ENCODE assay signal across 8 cellular contexts in genomic region chr16:56451753-56452689, GRCh38. TPM values are rescaled to one million over a fixed set of nuclear protein-coding genes. Genes with fewer than 3 reads are reported as not detected.
DNase-seq lines count a peak whose midpoint lies in the region; ATAC-seq, FAIRE-seq and TF ChIP-seq lines count a peak whose summit lies in the region.

No MANE protein-coding gene starts in this region.

- H3K4me3 ChIP-seq in AG09309 (ENCODE audit: control insufficient read depth, low read depth, low read length), result peak overlapping the region; percentile 93
- H3K4me3 ChIP-seq in ovary, result peak overlapping the region; percentile 62

- intact Hi-C loops in activated T-helper 2 cell treated with anti-CD3 and anti-CD28 coated beads, Interferon-gamma antibody, Interleukin-2, Interleukin-4, amounts not matched to agents 10 μg/mL and 5 μg/mL and 100 μg/mL, durations not matched to agents 14 hours and 24 hours and 36 hours (cut with micrococcal nuclease), result loop anchor here (1.0 to 5.0 kb wide), 5 partner anchors 27 to 735 kb away; partner anchors contain the start of genes AMFR, BBS2, MT1X and PSME3IP1
- intact Hi-C loops in ovary (cut with DNase I), result no loop called here

- TF ChIP-seq EP300 in ovary (IDR thresholded peaks at IDR 0.05), result no peak

- H3K27ac ChIP-seq in ovary, result peak overlapping the region in 1 of 2 donors; percentile 6

- H3K9me3 ChIP-seq in ovary, result no peaks in the 10 kb centered on the region

- peaks cover 54% of the 10 kb centered on the region for H3K4me1 Mint-ChIP-seq in activated T-helper 2 cell treated with anti-CD3 and anti-CD28 coated beads, Interferon-gamma antibody, Interleukin-2, Interleukin-4, amounts not matched to agents 10 μg/mL and 5 μg/mL and 100 μg/mL, durations not matched to agents 14 hours and 24 hours and 36 hours (ENCODE audit: low read depth)

- H3K27me3 ChIP-seq in ovary, result no peaks in the 10 kb centered on the region

- H3K27ac Mint-ChIP-seq in activated T-helper 2 cell treated with anti-CD3 and anti-CD28 coated beads, Interferon-gamma antibody, Interleukin-2, Interleukin-4, amounts not matched to agents 10 μg/mL and 5 μg/mL and 100 μg/mL, durations not matched to agents 14 hours and 24 hours and 36 hours, result peak overlapping the region; percentile 95

- DNase-seq in AG09309 (ENCODE audit: low read depth) (no peak), GM12892 (ENCODE audit: insufficient read length) (peak; percentile 28), NCI-H1092 (lab: John Stamatoyannopoulos, UW) (peak; percentile 8), glomerular visceral epithelial cell (ENCODE audit: extremely low spot score) (peak; percentile 16), ovary (no peak), NCI-H187 treated with DMSO at 0.1 percent for 48 hours (lab: John Stamatoyannopoulos, UW) (no peak)
- no peak for DNase-seq in activated T-helper 2 cell treated with anti-CD3 and anti-CD28 coated beads, Interferon-gamma antibody, Interleukin-2, Interleukin-4, amounts not matched to agents 10 μg/mL and 5 μg/mL and 100 μg/mL, durations not matched to agents 14 hours and 24 hours and 36 hours (ENCODE audit: low spot score)

- peak; percentile 38 for FAIRE-seq in GM12892 (lab: Jason Lieb, UNC)

- no peaks in the 10 kb centered on the region for H3K27me3 Mint-ChIP-seq in activated T-helper 2 cell treated with anti-CD3 and anti-CD28 coated beads, Interferon-gamma antibody, Interleukin-2, Interleukin-4, amounts not matched to agents 10 μg/mL and 5 μg/mL and 100 μg/mL, durations not matched to agents 14 hours and 24 hours and 36 hours (ENCODE audit: low read depth)

- no peaks in the 10 kb centered on the region for H3K9me3 Mint-ChIP-seq in activated T-helper 2 cell treated with anti-CD3 and anti-CD28 coated beads, Interferon-gamma antibody, Interleukin-2, Interleukin-4, amounts not matched to agents 10 μg/mL and 5 μg/mL and 100 μg/mL, durations not matched to agents 14 hours and 24 hours and 36 hours

- 4 to 6% (median 5%) methylated on average over 31 of the region's 31 CpGs for WGBS in ovary, 3 donors

- TF ChIP-seq POLR2A in GM12892 (IDR thresholded peaks at IDR 0.05; ENCODE audit: low read depth, low read length) (no peak), ovary (IDR thresholded peaks at IDR 0.05) (no peak)

- peak; percentile 43 for ATAC-seq in HG02759 (IDR thresholded peaks at IDR 0.05; ENCODE audit: unreplicated experiment)

- H3K36me3 ChIP-seq in ovary, result no peaks in the 10 kb centered on the region

- H3K4me1 ChIP-seq in ovary (ENCODE audit: insufficient read depth), result peaks cover 14% of the 10 kb centered on the region

- H3K36me3 Mint-ChIP-seq in activated T-helper 2 cell treated with anti-CD3 and anti-CD28 coated beads, Interferon-gamma antibody, Interleukin-2, Interleukin-4, amounts not matched to agents 10 μg/mL and 5 μg/mL and 100 μg/mL, durations not matched to agents 14 hours and 24 hours and 36 hours (ENCODE audit: low read depth), result peaks cover 77% of the 10 kb centered on the region

- peak overlapping the region; percentile 97 for H3K4me3 Mint-ChIP-seq in activated T-helper 2 cell treated with anti-CD3 and anti-CD28 coated beads, Interferon-gamma antibody, Interleukin-2, Interleukin-4, amounts not matched to agents 10 μg/mL and 5 μg/mL and 100 μg/mL, durations not matched to agents 14 hours and 24 hours and 36 hours (ENCODE audit: low read depth)

- TF ChIP-seq CTCF in AG09309 (IDR thresholded peaks at IDR 0.05; ENCODE audit: control insufficient read depth, insufficient read depth, low read depth, low read length, missing control alignments), result no peak
- TF ChIP-seq CTCF in ovary (IDR thresholded peaks at IDR 0.05), result no peak

RNA-seq across cellular contexts. Expression of gene OGFOD1, which starts 0.7 kb away (rescaled TPM):
- polyA plus RNA-seq in GM12892 (2012; ENCODE audit: missing spikeins), result 38.0 TPM
- total RNA-seq in activated T-helper 2 cell treated with anti-CD3 and anti-CD28 coated beads, Interferon-gamma antibody, Interleukin-2, Interleukin-4, amounts not matched to agents 10 μg/mL and 5 μg/mL and 100 μg/mL, durations not matched to agents 14 hours and 24 hours and 36 hours, result 78.0 and 79.7 TPM in 2 replicates
- total RNA-seq in ovary, result 10 to 100 TPM in 6 of 7 donors, 1 to 10 TPM in 1; 8.1 to 45.2 (median 28.9) TPM
- 10 to 100 TPM; 12.2 to 36.4 TPM for polyA plus RNA-seq in ovary

RNA-seq across cellular contexts. Expression of gene NUDT21, which starts 0.9 kb away (rescaled TPM):
- polyA plus RNA-seq in GM12892 (2012; ENCODE audit: missing spikeins), result 123 TPM
- 307 and 313 TPM in 2 replicates for total RNA-seq in activated T-helper 2 cell treated with anti-CD3 and anti-CD28 coated beads, Interferon-gamma antibody, Interleukin-2, Interleukin-4, amounts not matched to agents 10 μg/mL and 5 μg/mL and 100 μg/mL, durations not matched to agents 14 hours and 24 hours and 36 hours
- 100 to 1,000 TPM in 5 of 7 donors, 10 to 100 TPM in 2; 46.0 to 163 (median 130) TPM for total RNA-seq in ovary
- 10 to 100 TPM; 40.8 to 64.7 TPM for polyA plus RNA-seq in ovary

RNA-seq across cellular contexts. Expression of gene AMFR, which starts 26.7 kb away (rescaled TPM):
- polyA plus RNA-seq in GM12892 (2012; ENCODE audit: missing spikeins), result 36.5 TPM
- 58.8 and 59.8 TPM in 2 replicates for total RNA-seq in activated T-helper 2 cell treated with anti-CD3 and anti-CD28 coated beads, Interferon-gamma antibody, Interleukin-2, Interleukin-4, amounts not matched to agents 10 μg/mL and 5 μg/mL and 100 μg/mL, durations not matched to agents 14 hours and 24 hours and 36 hours
- 100 to 1,000 TPM; 103 to 130 (median 116) TPM for total RNA-seq in ovary
- polyA plus RNA-seq in ovary, result 10 to 100 TPM; 94.1 to 97.8 TPM

Comparison
In these comparisons a context has a peak if more than half of its experiments do, and no peak if none do; other contexts are left out.
1. DNase-seq: peak in GM12892 (single experiment), NCI-H1092 (single experiment) and glomerular visceral epithelial cell (single experiment); none in AG09309 (single experiment), activated T-helper 2 cell treated with anti-CD3 and anti-CD28 coated beads, Interferon-gamma antibody, Interleukin-2, Interleukin-4, amounts not matched to agents 10 μg/mL and 5 μg/mL and 100 μg/mL, durations not matched to agents 14 hours and 24 hours and 36 hours (single experiment), ovary (0 of 5) and NCI-H187 treated with DMSO at 0.1 percent for 48 hours (single experiment).